In the genomic region with DNA sequence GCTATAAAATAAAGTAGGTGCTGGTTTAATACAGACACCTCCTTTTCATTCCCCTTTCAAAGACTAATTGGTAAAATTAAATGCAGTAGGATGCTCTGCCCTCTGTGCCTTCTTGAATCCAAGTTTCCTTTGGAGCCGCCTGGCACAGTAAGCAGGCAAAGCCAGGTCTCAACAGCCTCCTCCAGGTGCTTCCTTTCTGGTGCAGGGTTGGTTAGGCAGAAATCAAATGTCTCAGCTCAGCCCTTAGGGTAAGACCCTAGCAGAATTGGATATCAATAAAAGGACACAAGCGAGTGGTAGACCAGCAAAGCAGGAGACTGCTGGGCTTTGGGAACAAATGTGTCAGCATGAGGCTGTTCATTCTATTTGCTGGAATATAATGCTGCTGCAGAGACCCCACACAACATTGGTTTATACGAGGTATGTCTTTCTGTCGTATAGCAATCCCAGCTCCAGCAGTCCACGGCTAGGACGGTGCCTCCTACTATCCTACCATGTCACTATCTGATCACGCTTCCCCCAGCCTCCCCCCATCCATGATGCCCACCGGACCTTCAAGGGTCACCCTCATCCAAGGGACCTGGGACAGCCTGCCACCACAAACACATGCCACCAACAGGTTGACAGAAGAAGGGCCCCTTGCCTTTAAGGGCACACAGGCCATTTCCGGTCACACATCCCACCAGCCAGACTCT, we compare ENCODE assay signal across 11 cellular contexts. TPM values are rescaled to one million over a fixed set of nuclear protein-coding genes. Genes with fewer than 3 reads are reported as not detected.
DNase-seq lines count a peak whose midpoint lies in the region; ATAC-seq and TF ChIP-seq lines count a peak whose summit lies in the region.
"Had no signal": no experiment of that assay in that cellular context is flagged by ENCODE, and none has a peak within 500 bp of the region (broad histone marks: within the 10 kb centered on the region; RNA-seq: fewer than 3 reads in every experiment).

No MANE protein-coding gene starts in this region.

- peak overlapping the region in 2 of 3 donors; percentile 88 to 89 for H3K27ac Mint-ChIP-seq in CD4-positive, CD25-positive, alpha-beta regulatory T cell

- TF ChIP-seq CTCF in esophagus squamous epithelium (IDR thresholded peaks at IDR 0.05) (no peak), sigmoid colon (IDR thresholded peaks at IDR 0.05) (no peak)

- no peaks in the 10 kb centered on the region for H3K9me3 Mint-ChIP-seq in CD4-positive, CD25-positive, alpha-beta regulatory T cell

- H3K27me3 Mint-ChIP-seq in CD4-positive, CD25-positive, alpha-beta regulatory T cell = no peaks in the 10 kb centered on the region

- H3K4me3 ChIP-seq in CD4-positive, CD25-positive, alpha-beta regulatory T cell (ENCODE audit: low read depth, low read length) = no peak overlapping the region
- H3K4me3 ChIP-seq in SJSA1 = no peak overlapping the region
- no peak overlapping the region for H3K4me3 ChIP-seq in esophagus squamous epithelium
- H3K4me3 ChIP-seq in sigmoid colon = no peak overlapping the region
- H3K4me3 ChIP-seq: BLaER1 had no signal

- DNase-seq in CD4-positive, CD25-positive, alpha-beta regulatory T cell = no peak
- DNase-seq in SJSA1 (ENCODE audit: low read depth in 1 of 2, low spot score in 2 of 2) (no peak), esophagus squamous epithelium (lab: John Stamatoyannopoulos, UW) (no peak), sigmoid colon (peak; percentile 50), NCI-H2107 (lab: John Stamatoyannopoulos, UW) (no peak), medulla oblongata (ENCODE audit: extremely low spot score) (no peak), NCI-H774 (lab: John Stamatoyannopoulos, UW) (no peak)
- DNase-seq: NCI-H1930; stimulated activated CD4-positive, alpha-beta T cell treated with anti-CD3 and anti-CD28 coated beads, Interleukin-2, amount 100 ng/mL, for 48 hours had no signal

- H3K36me3 Mint-ChIP-seq in CD4-positive, CD25-positive, alpha-beta regulatory T cell = peaks cover 44% of the 10 kb centered on the region

- WGBS in esophagus squamous epithelium, 2 donors = 92% methylated on average over 6 to 9 of the region's 9 CpGs
- 94 to 95% methylated on average over 9 of the region's 9 CpGs for WGBS in sigmoid colon, 2 donors

- no peak overlapping the region for H3K27ac ChIP-seq in CD4-positive, CD25-positive, alpha-beta regulatory T cell (ENCODE audit: insufficient read depth, low read length, poor library complexity, severe bottlenecking)
- H3K27ac ChIP-seq in SJSA1 = peak overlapping the region; percentile 93
- H3K27ac ChIP-seq in esophagus squamous epithelium = peak overlapping the region; percentile 40 to 83 (median 66)
- peak overlapping the region; percentile 60 to 70 (median 66) for H3K27ac ChIP-seq in sigmoid colon
- H3K27ac ChIP-seq: BLaER1 had no signal

- TF ChIP-seq POLR2A in esophagus squamous epithelium (IDR thresholded peaks at IDR 0.05) (no peak), sigmoid colon (IDR thresholded peaks at IDR 0.05) (no peak)

- intact Hi-C loops in esophagus squamous epithelium (cut with DNase I) (no loop called here), sigmoid colon (cut with DNase I) (no loop called here)

- H3K4me3 Mint-ChIP-seq in CD4-positive, CD25-positive, alpha-beta regulatory T cell = no peak overlapping the region

- no peak for ATAC-seq in CD4-positive, CD25-positive, alpha-beta regulatory T cell (ENCODE audit: low read depth in 2 of 2)
- ATAC-seq in esophagus mucosa = no peak

- H3K4me1 ChIP-seq in CD4-positive, CD25-positive, alpha-beta regulatory T cell (ENCODE audit: control insufficient read depth, insufficient read depth, low read length, poor library complexity, severe bottlenecking) = peaks cover under 1% of the 10 kb centered on the region
- peaks cover 44% of the 10 kb centered on the region for H3K4me1 ChIP-seq in SJSA1 (replicated peaks)
- peaks cover 7 to 27% (median 12%) of the 10 kb centered on the region in 3 donors for H3K4me1 ChIP-seq in esophagus squamous epithelium
- peaks cover 0 to 23% (median 19%) of the 10 kb centered on the region in 4 donors for H3K4me1 ChIP-seq in sigmoid colon

- H3K27me3 ChIP-seq in CD4-positive, CD25-positive, alpha-beta regulatory T cell (ENCODE audit: control insufficient read depth, insufficient read depth, low read length) = no peaks in the 10 kb centered on the region
- H3K27me3 ChIP-seq in SJSA1 (replicated peaks) = no peaks in the 10 kb centered on the region
- no peaks in the 10 kb centered on the region for H3K27me3 ChIP-seq in esophagus squamous epithelium
- H3K27me3 ChIP-seq in sigmoid colon = no peaks in the 10 kb centered on the region
- H3K27me3 ChIP-seq: BLaER1 had no signal

- H3K9me3 ChIP-seq in CD4-positive, CD25-positive, alpha-beta regulatory T cell (ENCODE audit: control insufficient read depth in 2 of 2, low read length in 2 of 2) = no peaks in the 10 kb centered on the region
- H3K9me3 ChIP-seq in SJSA1 (replicated peaks) (no peaks in the 10 kb centered on the region), esophagus squamous epithelium (no peaks in the 10 kb centered on the region), sigmoid colon (no peaks in the 10 kb centered on the region)

- peaks cover 0 to 15% (median 5%) of the 10 kb centered on the region in 4 donors for H3K4me1 Mint-ChIP-seq in CD4-positive, CD25-positive, alpha-beta regulatory T cell

- no peak for TF ChIP-seq EP300 in sigmoid colon (IDR thresholded peaks at IDR 0.05)

- peaks cover 76% of the 10 kb centered on the region for H3K36me3 ChIP-seq in CD4-positive, CD25-positive, alpha-beta regulatory T cell (ENCODE audit: control insufficient read depth, insufficient read depth, low read length)
- H3K36me3 ChIP-seq in SJSA1 (peaks cover 76% of the 10 kb centered on the region), esophagus squamous epithelium (peaks cover 16 to 86% (median 39%) of the 10 kb centered on the region in 3 donors), sigmoid colon (peaks cover 8 to 67% (median 40%) of the 10 kb centered on the region in 4 donors)

RNA-seq across cellular contexts. Expression of a gene that starts 58.4 kb away (rescaled TPM):
- total RNA-seq in CD4-positive, CD25-positive, alpha-beta regulatory T cell = 278 TPM
- polyA plus RNA-seq in CD4-positive, CD25-positive, alpha-beta regulatory T cell = 100 to 1,000 TPM; 132 to 191 (median 150) TPM
- 143 and 155 TPM in 2 replicates for total RNA-seq in SJSA1 (2014; rRNA removed; shearing (Covaris generic))
- total RNA-seq in esophagus squamous epithelium (100 to 1,000 TPM; 145 to 234 (median 177) TPM), sigmoid colon (100 to 1,000 TPM in 1 of 4 donors, 10 to 100 TPM in 3; 67.3 to 154 (median 73.6) TPM), esophagus mucosa (171 TPM)
- 100 to 1,000 TPM; 135 to 266 (median 158) TPM for polyA plus RNA-seq in sigmoid colon
